In the genomic region with DNA sequence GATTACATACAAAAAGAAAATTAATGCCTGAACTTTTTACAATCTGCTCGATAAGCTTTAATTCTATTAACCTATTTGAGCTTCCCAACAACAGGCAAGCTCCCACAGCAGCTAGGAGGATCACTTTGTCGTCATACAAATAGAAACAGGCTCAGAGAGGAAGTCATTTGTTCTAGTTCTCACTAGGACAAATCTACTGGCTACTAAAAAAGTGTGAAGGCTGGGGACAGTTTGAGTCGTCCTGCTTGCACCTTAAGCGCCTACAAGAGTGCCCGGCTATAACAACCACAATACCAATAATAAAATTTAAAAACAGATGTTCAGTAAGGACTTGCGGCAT, we compare ENCODE assay signal across 8 cellular contexts. TPM values are rescaled to one million over a fixed set of nuclear protein-coding genes. Genes with fewer than 3 reads are reported as not detected.
DNase-seq lines count a peak whose midpoint lies in the region; ATAC-seq and TF ChIP-seq lines count a peak whose summit lies in the region.

No MANE protein-coding gene starts in this region.

- WGBS in testis, 2 donors: 1% methylated on average over 6 of the region's 6 CpGs

- intact Hi-C loops in activated CD4-positive, alpha-beta T cell treated with anti-CD3 and anti-CD28 coated beads for 36 hours (cut with DNase I, micrococcal nuclease): loop anchor here (1.0 to 5.0 kb wide), 19 partner anchors 27 to 1007 kb away; partner anchors contain the start of genes PEX6 (in 2 of the 2), PPP2R5D (in 2 of the 2), SRF (in 2 of the 2) and ABCC10 (in 1 of the 2)
- intact Hi-C loops in testis (cut with DNase I; ENCODE audit: low total_unique reads): no loop called here

- DNase-seq in activated CD4-positive, alpha-beta T cell treated with anti-CD3 and anti-CD28 coated beads for 36 hours: no peak
- DNase-seq in activated CD4-positive, alpha-beta T cell treated with anti-CD3 and anti-CD28 coated beads for 48 hours: no peak
- DNase-seq in testis: no peak
- DNase-seq in COLO829 (ENCODE audit: low spot score): no peak

- H3K4me1 Mint-ChIP-seq in activated CD4-positive, alpha-beta T cell treated with anti-CD3 and anti-CD28 coated beads for 36 hours: peaks cover 36% of the 10 kb centered on the region
- H3K4me1 Mint-ChIP-seq in IgD-negative memory B cell: peaks cover 30 to 36% (median 32%) of the 10 kb centered on the region in 3 donors

- no peaks in the 10 kb centered on the region for H3K27me3 ChIP-seq in layer of hippocampus (ENCODE audit: control insufficient read depth, insufficient read depth, low read length)
- no peaks in the 10 kb centered on the region for H3K27me3 ChIP-seq in testis

- peak overlapping the region; percentile 94 for H3K27ac ChIP-seq in angular gyrus (ENCODE audit: low read depth, low read length)
- H3K27ac ChIP-seq in layer of hippocampus (ENCODE audit: low read depth, low read length): peak overlapping the region; percentile 90
- peak overlapping the region; percentile 82 to 87 for H3K27ac ChIP-seq in testis

- H3K27me3 Mint-ChIP-seq in activated CD4-positive, alpha-beta T cell treated with anti-CD3 and anti-CD28 coated beads for 36 hours: no peaks in the 10 kb centered on the region
- H3K27me3 Mint-ChIP-seq in IgD-negative memory B cell: no peaks in the 10 kb centered on the region

- no peaks in the 10 kb centered on the region for H3K9me3 ChIP-seq in testis

- no peaks in the 10 kb centered on the region for H3K36me3 ChIP-seq in testis (ENCODE audit: low read depth, missing control alignments)

- H3K9me3 Mint-ChIP-seq in activated CD4-positive, alpha-beta T cell treated with anti-CD3 and anti-CD28 coated beads for 36 hours (ENCODE audit: low read depth): no peaks in the 10 kb centered on the region
- H3K9me3 Mint-ChIP-seq in IgD-negative memory B cell: no peaks in the 10 kb centered on the region

- CTCF ChIA-PET in activated CD4-positive, alpha-beta T cell treated with anti-CD3 and anti-CD28 coated beads for 36 hours (lab: Charles Lee): interaction anchor here (0.6 to 2.0 kb wide), 7 partner anchors 27 to 680 kb away, joined by 3 to 9 read pairs (median 4); partner anchors contain the start of gene PEX6

- no peak for TF ChIP-seq POLR2A in testis (IDR thresholded peaks at IDR 0.05)

- POLR2A ChIA-PET in activated CD4-positive, alpha-beta T cell treated with anti-CD3 and anti-CD28 coated beads for 36 hours (lab: Charles Lee): interaction anchor here (0.6 to 2.9 kb wide), 8 partner anchors 21 to 441 kb away, joined by 4 to 15 read pairs (median 12); partner anchors contain the start of genes KLHDC3, MEA1, PEX6 and PPP2R5D

- H3K36me3 Mint-ChIP-seq in activated CD4-positive, alpha-beta T cell treated with anti-CD3 and anti-CD28 coated beads for 36 hours (ENCODE audit: low read depth): peaks cover 21% of the 10 kb centered on the region
- peaks cover 2% of the 10 kb centered on the region for H3K36me3 Mint-ChIP-seq in IgD-negative memory B cell

- peak; percentile 2 for ATAC-seq in activated CD4-positive, alpha-beta T cell treated with anti-CD3 and anti-CD28 coated beads for 36 hours
- ATAC-seq in HG02981 (IDR thresholded peaks at IDR 0.05; ENCODE audit: unreplicated experiment): no peak

- H3K4me1 ChIP-seq in testis: peaks cover 23% of the 10 kb centered on the region

- peak overlapping the region; percentile 93 for H3K27ac Mint-ChIP-seq in activated CD4-positive, alpha-beta T cell treated with anti-CD3 and anti-CD28 coated beads for 36 hours
- peak overlapping the region; percentile 99 to 100 (median 100) for H3K27ac Mint-ChIP-seq in IgD-negative memory B cell

- H3K4me3 Mint-ChIP-seq in activated CD4-positive, alpha-beta T cell treated with anti-CD3 and anti-CD28 coated beads for 36 hours: peak overlapping the region; percentile 84
- H3K4me3 Mint-ChIP-seq in IgD-negative memory B cell: peak overlapping the region; percentile 99 to 100 (median 99)

- no peak for TF ChIP-seq CTCF in testis (IDR thresholded peaks at IDR 0.05)

- peak overlapping the region; percentile 81 to 91 for H3K4me3 ChIP-seq in testis

RNA-seq across cellular contexts. Expression of gene CNPY3, which starts 0.6 kb away (rescaled TPM):
- total RNA-seq in activated CD4-positive, alpha-beta T cell treated with anti-CD3 and anti-CD28 coated beads for 36 hours: 10 to 100 TPM; 33.0 to 34.3 TPM
- polyA plus RNA-seq in IgD-negative memory B cell: 272 TPM
- total RNA-seq in testis: 10 to 100 TPM; 40.4 to 46.7 TPM
- 74.8 TPM for polyA plus RNA-seq in testis (ENCODE audit: insufficient read depth, low read depth, low replicate concordance)

RNA-seq across cellular contexts. Expression of gene PTCRA, which starts 12.9 kb away (rescaled TPM):
- not detected for total RNA-seq in activated CD4-positive, alpha-beta T cell treated with anti-CD3 and anti-CD28 coated beads for 36 hours
- polyA plus RNA-seq in IgD-negative memory B cell: 1.0 TPM
- total RNA-seq in testis: under 1 TPM in 1 of 2 donors, not detected in 1; 0.56 TPM
- polyA plus RNA-seq in testis (ENCODE audit: insufficient read depth, low read depth, low replicate concordance): not detected

RNA-seq across cellular contexts. Expression of gene GNMT, which starts 31.8 kb away (rescaled TPM):
- under 1 TPM in 1 of 2 experiments, not detected in 1; 0.50 TPM for total RNA-seq in activated CD4-positive, alpha-beta T cell treated with anti-CD3 and anti-CD28 coated beads for 36 hours
- polyA plus RNA-seq in IgD-negative memory B cell (1.2 TPM), testis (ENCODE audit: insufficient read depth, low read depth, low replicate concordance) (0.83 TPM)
- total RNA-seq in testis: 1 to 10 TPM in 1 of 2 donors, under 1 TPM in 1; 0.31 to 1.7 TPM

RNA-seq across cellular contexts. Expression of gene RPL7L1, which starts 49.3 kb away (rescaled TPM):
- 100 to 1,000 TPM; 124 to 152 TPM for total RNA-seq in activated CD4-positive, alpha-beta T cell treated with anti-CD3 and anti-CD28 coated beads for 36 hours
- polyA plus RNA-seq in IgD-negative memory B cell (72.3 TPM), testis (ENCODE audit: insufficient read depth, low read depth, low replicate concordance) (51.4 TPM)
- 10 to 100 TPM; 62.6 to 66.8 TPM for total RNA-seq in testis

RNA-seq across cellular contexts. Expression of gene PEX6, which starts 50.3 kb away (rescaled TPM):
- total RNA-seq in activated CD4-positive, alpha-beta T cell treated with anti-CD3 and anti-CD28 coated beads for 36 hours: 10 to 100 TPM; 10.7 to 14.6 TPM
- 12.7 TPM for polyA plus RNA-seq in IgD-negative memory B cell
- total RNA-seq in testis: 10 to 100 TPM; 22.5 to 50.4 TPM
- polyA plus RNA-seq in testis (ENCODE audit: insufficient read depth, low read depth, low replicate concordance): 15.3 TPM
